ENCODE assay signal across 1 cellular context in the genomic region with DNA sequence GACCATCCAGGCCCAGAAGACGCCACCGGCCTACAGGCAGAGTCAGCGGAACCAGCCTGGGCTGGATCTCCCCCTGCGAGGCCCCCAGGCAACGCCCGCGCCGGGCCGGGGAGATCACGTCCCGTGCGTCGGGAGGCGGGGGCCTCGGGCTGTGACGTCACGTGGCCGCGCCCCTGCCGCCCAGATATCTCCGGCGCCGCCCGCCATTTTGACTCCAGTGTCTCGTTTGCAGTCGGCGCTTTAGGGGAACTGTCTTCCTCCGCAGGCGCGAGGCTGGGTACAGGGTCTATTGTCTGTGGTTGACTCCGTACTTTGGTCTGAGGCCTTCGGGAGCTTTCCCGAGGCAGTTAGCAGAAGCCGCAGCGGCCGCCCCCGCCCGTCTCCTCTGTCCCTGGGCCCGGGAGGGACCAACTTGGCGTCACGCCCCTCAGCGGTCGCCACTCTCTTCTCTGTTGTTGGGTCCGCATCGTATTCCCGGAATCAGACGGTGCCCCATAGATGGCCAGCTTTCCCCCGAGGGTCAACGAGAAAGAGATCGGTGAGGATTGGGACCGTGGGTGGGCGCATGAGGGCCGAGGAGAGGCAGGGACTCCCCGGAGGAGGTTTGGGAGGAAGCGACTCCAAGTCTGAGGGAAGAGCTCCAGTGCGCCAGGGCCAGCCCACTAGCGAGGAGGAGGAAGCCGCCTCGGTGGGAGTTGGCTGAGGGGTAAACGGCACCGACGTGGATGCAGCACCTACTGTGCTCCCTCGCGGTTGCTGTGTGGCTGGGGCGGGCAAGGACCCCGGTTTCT.
TF ChIP-seq lines count a peak whose summit lies in the region.

A gene with protein sequence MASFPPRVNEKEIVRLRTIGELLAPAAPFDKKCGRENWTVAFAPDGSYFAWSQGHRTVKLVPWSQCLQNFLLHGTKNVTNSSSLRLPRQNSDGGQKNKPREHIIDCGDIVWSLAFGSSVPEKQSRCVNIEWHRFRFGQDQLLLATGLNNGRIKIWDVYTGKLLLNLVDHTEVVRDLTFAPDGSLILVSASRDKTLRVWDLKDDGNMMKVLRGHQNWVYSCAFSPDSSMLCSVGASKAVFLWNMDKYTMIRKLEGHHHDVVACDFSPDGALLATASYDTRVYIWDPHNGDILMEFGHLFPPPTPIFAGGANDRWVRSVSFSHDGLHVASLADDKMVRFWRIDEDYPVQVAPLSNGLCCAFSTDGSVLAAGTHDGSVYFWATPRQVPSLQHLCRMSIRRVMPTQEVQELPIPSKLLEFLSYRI (plus strand): TSS at position 217 of the 791 bp plus-strand sequence. CDS start 282 bp downstream, at position 499.

TF ChIP-seq in H1, 55 proteins besides CTCF, POLR2A, EP300 and RAD21 (continued from another document):
- TF ChIP-seq RBBP5 (IDR thresholded peaks at IDR 0.05; ENCODE audit: borderline replicate concordance, low read depth, low read length) (peak; percentile 85; the same call in 1 of the 2 replicates), SAP30 (IDR thresholded peaks at IDR 0.05; ENCODE audit: insufficient read depth, insufficient replicate concordance, low read length) (no peak), YY1 (IDR thresholded peaks at IDR 0.05; ENCODE audit: low read depth, low read length) (peak; percentile 97), HDAC6 (IDR thresholded peaks at IDR 0.05; ENCODE audit: low read depth, low read length) (no peak)
